ENCODE assay signal across 33 cellular contexts in the genomic region with DNA sequence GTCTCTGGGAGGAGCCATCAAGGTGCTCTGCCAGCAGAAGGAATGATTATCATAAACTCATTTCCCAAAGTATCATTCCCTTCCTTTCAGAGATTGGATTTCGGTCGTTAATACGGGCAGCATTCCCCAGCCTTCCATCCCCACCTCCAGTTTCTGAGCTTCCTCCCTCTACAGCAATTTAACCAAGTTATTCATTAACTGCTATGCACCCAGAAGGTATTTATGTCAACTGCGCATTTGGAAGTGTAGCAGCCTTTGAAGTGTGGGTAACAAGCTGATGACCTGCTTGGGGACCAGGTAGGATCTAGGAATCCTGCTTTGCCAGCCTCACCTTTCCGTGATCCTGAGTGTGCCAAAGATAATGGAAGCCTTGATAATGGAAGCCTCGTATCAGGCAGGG.
"Had no signal": no experiment of that assay in that cellular context is flagged by ENCODE, and none has a peak within 500 bp of the region (broad histone marks: within the 10 kb centered on the region; RNA-seq: fewer than 3 reads in every experiment).

No MANE protein-coding gene starts in this region.

- H3K4me1 ChIP-seq: ascending aorta, SJSA1 had no signal

- H3K27me3 ChIP-seq: ascending aorta had no signal

- H3K36me3 ChIP-seq: ascending aorta, cardiac muscle cell, MG63, SJSA1 had no signal

- DNase-seq: activated B cell treated with CpG ODN at 0.5 μM for 24 hours; activated CD4-positive, alpha-beta memory T cell treated with anti-CD3 and anti-CD28 coated beads for 36 hours; activated CD4-positive, alpha-beta T cell treated with anti-CD3 and anti-CD28 coated beads for 4 hours; activated CD4-positive, alpha-beta T cell treated with anti-CD3 and anti-CD28 coated beads, Interleukin-2, amount 50 U/mL, for 1 hour; activated CD4-positive, CD25-positive, alpha-beta regulatory T cell treated with anti-CD3 and anti-CD28 coated beads, Interleukin-2, amount 50 U/mL, for 72 hours; activated CD8-positive, alpha-beta memory T cell treated with anti-CD3 and anti-CD28 coated beads, Interleukin-2, amount 50 U/mL, for 4 hours; activated effector memory CD4-positive, alpha-beta T cell treated with Interleukin-2 at 50 U/mL for 16 hours; activated naive CD4-positive, alpha-beta T cell treated with anti-CD3 and anti-CD28 coated beads, Interleukin-2, amount 50 U/mL, for 16 hours; activated naive CD8-positive, alpha-beta T cell treated with anti-CD3 and anti-CD28 coated beads for 36 hours; activated T-cell treated with anti-CD3 and anti-CD28 coated beads for 4 hours; activated T-cell treated with anti-CD3 and anti-CD28 coated beads, Interleukin-2, amount 50 U/mL, for 4 hours; amygdala; Kasumi-1; KG1; MG63; NCI-H1048; NCI-H1436 treated with DMSO at 0.1 percent for 48 hours; NCI-H1694 treated with DMSO at 0.1 percent for 48 hours; NCI-H2029; NCI-H345; NCI-H524 treated with DMSO at 0.1 percent for 48 hours; NCI-H82; SHP77; SK-N-SH; T-helper 1 cell; T-helper 2 cell; T-helper 9 cell had no signal

- H3K9ac ChIP-seq: SK-N-SH had no signal

- H3K27ac Mint-ChIP-seq: activated B cell treated with CpG ODN at 0.5 μM for 24 hours; activated CD4-positive, alpha-beta memory T cell treated with anti-CD3 and anti-CD28 coated beads for 36 hours; activated naive CD8-positive, alpha-beta T cell treated with anti-CD3 and anti-CD28 coated beads for 36 hours had no signal

- H3K9me3 ChIP-seq: ascending aorta, MG63, SJSA1, SK-N-SH had no signal

- H3K36me3 Mint-ChIP-seq: activated CD4-positive, alpha-beta memory T cell treated with anti-CD3 and anti-CD28 coated beads for 36 hours; activated naive CD8-positive, alpha-beta T cell treated with anti-CD3 and anti-CD28 coated beads for 36 hours had no signal

- H3K4me3 Mint-ChIP-seq: activated B cell treated with CpG ODN at 0.5 μM for 24 hours; activated CD4-positive, alpha-beta memory T cell treated with anti-CD3 and anti-CD28 coated beads for 36 hours; activated naive CD8-positive, alpha-beta T cell treated with anti-CD3 and anti-CD28 coated beads for 36 hours; activated T-cell treated with anti-CD3 and anti-CD28 coated beads, Interleukin-2, amount 50 U/mL, for 4 hours; central memory CD8-positive, alpha-beta T cell had no signal

- ATAC-seq: activated T-cell treated with anti-CD3 and anti-CD28 coated beads, Interleukin-2, amount 50 U/mL, for 4 hours; Panc1 had no signal

- H3K4me1 Mint-ChIP-seq: activated B cell treated with CpG ODN at 0.5 μM for 24 hours; activated naive CD8-positive, alpha-beta T cell treated with anti-CD3 and anti-CD28 coated beads for 36 hours; central memory CD8-positive, alpha-beta T cell had no signal

- H3K27ac ChIP-seq: ascending aorta, cardiac muscle cell, SJSA1, VCaP had no signal

- H3K9me3 Mint-ChIP-seq: activated T-cell treated with anti-CD3 and anti-CD28 coated beads, Interleukin-2, amount 50 U/mL, for 4 hours; central memory CD8-positive, alpha-beta T cell had no signal

- H3K4me3 ChIP-seq: ascending aorta, cardiac muscle cell, MG63, SJSA1 had no signal
